ENCODE assay signal across 26 cellular contexts in the genomic region with DNA sequence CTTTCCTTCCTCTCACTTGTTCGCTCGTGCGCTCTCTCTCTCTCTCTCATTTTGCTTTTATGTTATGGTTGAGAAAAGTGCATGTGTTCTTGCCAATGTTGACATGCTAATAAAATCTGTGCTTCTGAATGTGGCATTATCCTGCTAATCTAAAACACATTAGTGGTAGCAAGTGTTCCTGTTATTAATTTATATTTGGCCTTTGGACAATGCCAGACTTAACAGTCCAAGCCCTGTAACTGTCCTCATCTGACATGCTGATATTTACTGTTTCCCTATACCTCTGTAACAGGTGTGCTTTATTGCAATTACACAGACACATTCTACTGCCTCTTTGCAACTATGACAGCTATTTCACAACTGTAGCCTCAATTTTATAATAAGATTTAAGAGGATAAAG. TPM values are rescaled to one million over a fixed set of nuclear protein-coding genes. Genes with fewer than 3 reads are reported as not detected.
DNase-seq lines count a peak whose midpoint lies in the region; ATAC-seq, FAIRE-seq and TF ChIP-seq lines count a peak whose summit lies in the region.
"Had no signal": no experiment of that assay in that cellular context is flagged by ENCODE, and none has a peak within 500 bp of the region (broad histone marks: within the 10 kb centered on the region; RNA-seq: fewer than 3 reads in every experiment).

No MANE protein-coding gene starts in this region.

- BruUV-seq in HepG2 (replicated peaks; lab: Mats Ljungman, UMichigan) = no TSS peak

- H3K9me3 Mint-ChIP-seq in CD4-positive, alpha-beta T cell = no peaks in the 10 kb centered on the region
- H3K9me3 Mint-ChIP-seq: activated T-helper 1 cell treated with anti-CD3 and anti-CD28 coated beads, Interleukin-12 subunit alpha, Interleukin-12 subunit beta, Interleukin-2, Interleukin-4 antibody, amounts not matched to agents 30 ng/mL and 10 ng/mL and 1 ng/mL, durations not matched to agents 14 hours and 24 hours and 36 hours; H9 had no signal

- no peaks in the 10 kb centered on the region for H3K27me3 ChIP-seq in MM.1S (replicated peaks; ENCODE audit: insufficient read depth, low read length)
- H3K27me3 ChIP-seq in adipocyte (replicated peaks; ENCODE audit: control insufficient read depth, insufficient read depth, low read length) = no peaks in the 10 kb centered on the region
- peaks cover 0 to 4% of the 10 kb centered on the region in 2 experiments; a peak in 1 of 5 replicates for H3K27me3 ChIP-seq in HepG2 (ENCODE audit: control insufficient read depth in 1 of 2, insufficient read depth in 2 of 2, low read length in 2 of 2)
- H3K27me3 ChIP-seq in sigmoid colon = no peaks in the 10 kb centered on the region
- H3K27me3 ChIP-seq in CD4-positive, alpha-beta T cell (ENCODE audit: control insufficient read depth, insufficient read depth, low read length) = no peaks in the 10 kb centered on the region
- H3K27me3 ChIP-seq: SJSA1, vagina had no signal

- H3K9ac ChIP-seq in MM.1S (ENCODE audit: low read length) = no peak overlapping the region
- peak overlapping the region; percentile 93 for H3K9ac ChIP-seq in adipocyte (ENCODE audit: low read length)
- H3K9ac ChIP-seq in HepG2 (ENCODE audit: insufficient read depth, low read depth, low read length) = peak overlapping the region; percentile 75; the same call in 1 of the 2 replicates

- intact Hi-C loops in HepG2 (cut with micrococcal nuclease; ENCODE audit: unreplicated experiment) = loop anchor here (10.0 kb wide), 1 partner anchor 102 kb away; no protein-coding TSS in a partner anchor
- intact Hi-C loops in sigmoid colon (cut with DNase I) = no loop called here
- intact Hi-C loops in CD4-positive, alpha-beta T cell (cut with DNase I, micrococcal nuclease) = loop anchor here in 1 of 2 experiments (5.0 kb wide), 1 partner anchor 50 kb away; no protein-coding TSS in a partner anchor

- H3K4me2 ChIP-seq in MM.1S (ENCODE audit: low read depth, low read length) (peak overlapping the region; percentile 3; the same call in 1 of the 2 replicates), HepG2 (ENCODE audit: low read depth, low read length) (peak overlapping the region; percentile 93)

- H3K27ac ChIP-seq in MM.1S (ENCODE audit: low read length) (no peak overlapping the region), HepG2 (ENCODE audit: extremely low read length, insufficient read depth, low read length) (no peak overlapping the region), sigmoid colon (peak overlapping the region; percentile 78 to 90 (median 86))
- H3K27ac ChIP-seq in CD4-positive, alpha-beta T cell (ENCODE audit: low read depth, low read length) = no peak overlapping the region
- H3K27ac ChIP-seq: SJSA1, vagina had no signal

- peaks cover 17% of the 10 kb centered on the region; the same call in 1 of the 2 replicates for H3K4me1 ChIP-seq in MM.1S (ENCODE audit: low read length)
- H3K4me1 ChIP-seq in adipocyte (ENCODE audit: control insufficient read depth, insufficient read depth, low read length) = peaks cover 66% of the 10 kb centered on the region
- H3K4me1 ChIP-seq in HepG2 (ENCODE audit: insufficient read depth, low read length) = peaks cover 62% of the 10 kb centered on the region
- peaks cover 0 to 50% (median 19%) of the 10 kb centered on the region in 4 donors for H3K4me1 ChIP-seq in sigmoid colon
- H3K4me1 ChIP-seq: Caco-2 had no signal

- POLR2A ChIA-PET in HepG2 (lab: Yijun Ruan, JAX) = interaction anchor here (1.0 kb wide), 1 partner anchor 10 kb away, joined by 3 read pairs; no protein-coding TSS in a partner anchor
- POLR2A ChIA-PET in CD4-positive, alpha-beta T cell (lab: Charles Lee) = no interaction called here

- no peak overlapping the region for H3K4me3 ChIP-seq in MM.1S (ENCODE audit: low read length)
- H3K4me3 ChIP-seq in adipocyte (ENCODE audit: low read length) = peak overlapping the region; percentile 88
- peak overlapping the region; percentile 79 to 82 (median 80); a peak in 5 of 6 replicates for H3K4me3 ChIP-seq in HepG2 (replicated peaks in 1 of 3; ENCODE audit: insufficient read depth in 1 of 3, low read depth in 2 of 3, low read length in 3 of 3)
- H3K4me3 ChIP-seq in sigmoid colon = no peak overlapping the region
- H3K4me3 ChIP-seq: SJSA1, vagina had no signal

- H2AFZ ChIP-seq in MM.1S (ENCODE audit: low read length) (no peak overlapping the region), HepG2 (ENCODE audit: low read length) (no peak overlapping the region)

- WGBS in HepG2 (ENCODE audit: low lambda C conversion rate) = 88% methylated on average over 3 of the region's 3 CpGs
- 32 to 68% methylated on average over 3 of the region's 3 CpGs for WGBS in sigmoid colon, 2 donors

- H3K9me3 ChIP-seq in MM.1S (replicated peaks; ENCODE audit: insufficient read depth, low read length) = no peaks in the 10 kb centered on the region
- no peaks in the 10 kb centered on the region for H3K9me3 ChIP-seq in adipocyte (ENCODE audit: control insufficient read depth, low read length)
- H3K9me3 ChIP-seq in HepG2 (ENCODE audit: low read length) = no peaks in the 10 kb centered on the region
- no peaks in the 10 kb centered on the region for H3K9me3 ChIP-seq in sigmoid colon
- H3K9me3 ChIP-seq in CD4-positive, alpha-beta T cell (ENCODE audit: control insufficient read depth, low read length) = no peaks in the 10 kb centered on the region
- H3K9me3 ChIP-seq: Caco-2, SJSA1, vagina had no signal

- no peak overlapping the region for H3K27ac Mint-ChIP-seq in CD4-positive, alpha-beta T cell
- H3K27ac Mint-ChIP-seq: activated T-helper 1 cell treated with anti-CD3 and anti-CD28 coated beads, Interleukin-12 subunit alpha, Interleukin-12 subunit beta, Interleukin-2, Interleukin-4 antibody, amounts not matched to agents 30 ng/mL and 10 ng/mL and 1 ng/mL, durations not matched to agents 14 hours and 24 hours and 36 hours; H9; naive thymus-derived CD8-positive, alpha-beta T cell had no signal

- H3K27me3 Mint-ChIP-seq in CD4-positive, alpha-beta T cell = peaks cover 20% of the 10 kb centered on the region

- TF ChIP-seq POLR2A in HepG2 (IDR thresholded peaks at IDR 0.05; ENCODE audit: insufficient read depth in 1 of 2, low read depth in 2 of 2, low read length in 2 of 2) (no peak), sigmoid colon (IDR thresholded peaks at IDR 0.05) (no peak)

- no peak overlapping the region for H3K4me3 Mint-ChIP-seq in CD4-positive, alpha-beta T cell
- H3K4me3 Mint-ChIP-seq: activated T-helper 1 cell treated with anti-CD3 and anti-CD28 coated beads, Interleukin-12 subunit alpha, Interleukin-12 subunit beta, Interleukin-2, Interleukin-4 antibody, amounts not matched to agents 30 ng/mL and 10 ng/mL and 1 ng/mL, durations not matched to agents 14 hours and 24 hours and 36 hours; H9; naive thymus-derived CD8-positive, alpha-beta T cell had no signal

- H3K4me1 Mint-ChIP-seq in CD4-positive, alpha-beta T cell (ENCODE audit: low read depth) = peaks cover 27% of the 10 kb centered on the region

- CTCF ChIA-PET in HepG2 (lab: Yijun Ruan, JAX; ENCODE audit: low intra/inter-chr PET ratio, low total read pairs) = no interaction called here
- CTCF ChIA-PET in CD4-positive, alpha-beta T cell (lab: Charles Lee) = no interaction called here

- in situ Hi-C loops in HepG2 (cut with HindIII; ENCODE audit: extremely low pct_ligation_motif_present, low pct_unique_long_range_greater_than_20kb) = loop anchor here (25.0 kb wide), 1 partner anchor 700 kb away; the partner anchor contains the start of gene DHX15

- TF ChIP-seq CTCF in MM.1S (IDR thresholded peaks at IDR 0.05; ENCODE audit: low read length) (no peak), HepG2 (CRISPR knock-in tag; IDR thresholded peaks at IDR 0.05) (no peak), sigmoid colon (IDR thresholded peaks at IDR 0.05) (no peak)
- TF ChIP-seq CTCF in CD4-positive, alpha-beta T cell (IDR thresholded peaks at IDR 0.05) = no peak

- DNase-seq in MM.1S (no peak), adipocyte (ENCODE audit: low read depth) (no peak), HepG2 (ENCODE audit: low spot score) (no peak), sigmoid colon (no peak), left lobe of liver (ENCODE audit: low spot score) (no peak), mesenteric fat pad (ENCODE audit: low spot score) (no peak)
- no peak for DNase-seq in activated naive CD4-positive, alpha-beta T cell (lab: John Stamatoyannopoulos, UW)
- no peak for DNase-seq in CD4-positive, alpha-beta T cell
- DNase-seq: activated CD4-positive, CD25-positive, alpha-beta regulatory T cell; activated naive CD4-positive, alpha-beta T cell treated with anti-CD3 and anti-CD28 coated beads, Interleukin-2, amount 50 U/mL, for 16 hours; aorta; Caco-2; cortex of kidney; DND-41; H9; naive thymus-derived CD8-positive, alpha-beta T cell; NCI-H1092; NCI-H1930; NCI-H2227 treated with DMSO at 0.1 percent for 48 hours; NCI-H526 treated with DMSO at 0.1 percent for 48 hours; stimulated activated CD4-positive, alpha-beta T cell treated with anti-CD3 and anti-CD28 coated beads, Interleukin-4, amount 100 ng/mL, for 1 hour had no signal

- TF ChIP-seq EP300 in HepG2 (IDR thresholded peaks at IDR 0.05; ENCODE audit: low read depth in 2 of 2, low read length in 2 of 2) (no peak), HepG2 (CRISPR knock-in tag; IDR thresholded peaks at IDR 0.05; ENCODE audit: borderline replicate concordance) (no peak), sigmoid colon (IDR thresholded peaks at IDR 0.05) (no peak)

- ATAC-seq in HepG2 (no peak), left lobe of liver (no peak)
- ATAC-seq in CD4-positive, alpha-beta T cell (ENCODE audit: poor library complexity) = no peak
- ATAC-seq: naive thymus-derived CD8-positive, alpha-beta T cell had no signal

- H3K36me3 ChIP-seq in MM.1S (replicated peaks; ENCODE audit: insufficient read depth, low read length) = no peaks in the 10 kb centered on the region
- H3K36me3 ChIP-seq in adipocyte (ENCODE audit: control insufficient read depth, insufficient read depth, low read length, severe bottlenecking) = peaks cover 6% of the 10 kb centered on the region
- peaks cover 1 to 16% of the 10 kb centered on the region in 2 experiments; a peak in 2 of 5 replicates for H3K36me3 ChIP-seq in HepG2 (replicated peaks in 1 of 2; ENCODE audit: control insufficient read depth in 1 of 2, insufficient read depth in 2 of 2, low read length in 2 of 2)
- no peaks in the 10 kb centered on the region for H3K36me3 ChIP-seq in sigmoid colon
- H3K36me3 ChIP-seq: SJSA1, vagina had no signal

- TF ChIP-seq RAD21 in HepG2 (CRISPR knock-in tag; IDR thresholded peaks at IDR 0.05) = no peak

- no peaks in the 10 kb centered on the region for H3K36me3 Mint-ChIP-seq in CD4-positive, alpha-beta T cell (ENCODE audit: low read depth)
- H3K36me3 Mint-ChIP-seq: naive thymus-derived CD8-positive, alpha-beta T cell had no signal

- H3K79me2 ChIP-seq in MM.1S (ENCODE audit: low read length) (peaks cover 49% of the 10 kb centered on the region), HepG2 (ENCODE audit: insufficient read depth, low read length) (peaks cover 60% of the 10 kb centered on the region)

- H4K20me1 ChIP-seq in MM.1S (ENCODE audit: insufficient read depth, low read length) (no peaks in the 10 kb centered on the region), HepG2 (ENCODE audit: insufficient read depth, low read length) (peaks cover 5% of the 10 kb centered on the region)

- H3K9me2 ChIP-seq in MM.1S (replicated peaks; ENCODE audit: insufficient read depth, low read length) = no peaks in the 10 kb centered on the region

- 0 out of 2 replicates have a peak, but pooled peaks cover 3% of the 10 kb centered on the region for H3F3A ChIP-seq in MM.1S (ENCODE audit: insufficient read depth, low read length)

- FAIRE-seq in HepG2 (lab: Jason Lieb, UNC) = no peak
- FAIRE-seq: GM19239 had no signal

RNA-seq across cellular contexts. Expression of gene PPARGC1A, which starts 2.7 kb away (rescaled TPM):
- total RNA-seq in HepG2 (2016; rRNA removed; fragmentation: Illumina TruSeq; extraction: Trizol) (18.8 and 20.7 TPM in 2 replicates), sigmoid colon (1 to 10 TPM; 2.0 to 4.7 (median 3.8) TPM), left lobe of liver (29.6 TPM), mesenteric fat pad (9.7 TPM)
- 2.1 and 2.8 TPM in 2 replicates for total RNA-seq in HepG2 (2016; cell fraction: cytosol; rRNA removed; fragmentation: Illumina TruSeq; extraction: Trizol; ENCODE audit: low read depth)
- 16.5 and 17.8 TPM in 2 replicates for total RNA-seq in HepG2 (2016; cell fraction: insoluble cytoplasmic fraction; rRNA removed; fragmentation: Illumina TruSeq; extraction: Trizol)
- total RNA-seq in HepG2 (2016; cell fraction: membrane; rRNA removed; fragmentation: Illumina TruSeq; extraction: Trizol) = 5.2 and 6.9 TPM in 2 replicates
- total RNA-seq in HepG2 (2016; cell fraction: nucleus; rRNA removed; fragmentation: Illumina TruSeq; extraction: Trizol) = 48.8 and 51.3 TPM in 2 replicates
- polyA plus RNA-seq in HepG2 (2011; rRNA removed) (26.3 and 37.3 TPM in 2 replicates), sigmoid colon (1 to 10 TPM; 6.2 to 8.6 (median 7.2) TPM)
- polyA plus RNA-seq in HepG2 (2011; cell fraction: cytosol; rRNA removed) = 21.3 and 25.7 TPM in 2 replicates
- polyA plus RNA-seq in HepG2 (2011; cell fraction: nucleus; rRNA removed) = 53.6 and 57.4 TPM in 2 replicates
- polyA plus RNA-seq in HepG2 (2012) = 18.4 and 30.5 TPM in 2 replicates
- 1.1 TPM in 2 replicates for polyA plus RNA-seq in HepG2 (2016; cell fraction: cytosol; fragmentation: Illumina TruSeq; extraction: Trizol; ENCODE audit: low read depth)
- 10.3 and 10.7 TPM in 2 replicates for polyA plus RNA-seq in HepG2 (2016; cell fraction: insoluble cytoplasmic fraction; fragmentation: Illumina TruSeq; extraction: Trizol; ENCODE audit: low read depth)
- 1.2 and 1.5 TPM in 2 replicates for polyA plus RNA-seq in HepG2 (2016; cell fraction: membrane; fragmentation: Illumina TruSeq; extraction: Trizol; ENCODE audit: low read depth)
- 13.7 and 14.4 TPM in 2 replicates for polyA plus RNA-seq in HepG2 (2016; cell fraction: nucleus; fragmentation: Illumina TruSeq; extraction: Trizol; ENCODE audit: insufficient read depth, low read depth)
- polyA minus RNA-seq in HepG2 (2011; rRNA and poly(A)+ RNA removed; ENCODE audit: low replicate concordance) = 26.6 and 166 TPM in 2 replicates
- 30.3 and 31.7 TPM in 2 replicates for polyA minus RNA-seq in HepG2 (2011; cell fraction: cytosol; rRNA and poly(A)+ RNA removed)
- polyA minus RNA-seq in HepG2 (2011; cell fraction: nucleus; rRNA and poly(A)+ RNA removed) = 453 and 498 TPM in 2 replicates
- total RNA-seq in CD4-positive, alpha-beta T cell = not detected
- total RNA-seq: activated T-helper 1 cell treated with anti-CD3 and anti-CD28 coated beads, Interleukin-12 subunit alpha, Interleukin-12 subunit beta, Interleukin-2, Interleukin-4 antibody, amounts not matched to agents 30 ng/mL and 10 ng/mL and 1 ng/mL, durations not matched to agents 14 hours and 24 hours and 36 hours; Caco-2; naive thymus-derived CD8-positive, alpha-beta T cell; T-helper 1 cell treated with Interleukin-12 subunit alpha and Interleukin-12 subunit beta and Interleukin-4 antibody, amounts not matched to agents 30 ng/mL and 1 ng/mL, for 36 hours had no signal
- polyA plus RNA-seq: naive thymus-derived CD8-positive, alpha-beta T cell had no signal

Comparison
In these comparisons a context has a peak if more than half of its experiments do, and no peak if none do; other contexts are left out.
1. H3K27ac ChIP-seq: peak in sigmoid colon (4 of 4); none in MM.1S (single experiment), HepG2 (single experiment) and CD4-positive, alpha-beta T cell (single experiment).
2. H3K4me3 ChIP-seq: peak in adipocyte (single experiment) and HepG2 (3 of 3); none in MM.1S (single experiment) and sigmoid colon (0 of 4).